In genomic region chr9:33869243-33869642, GRCh38 we compare ENCODE assay signal across 6 cellular contexts. TPM values are rescaled to one million over a fixed set of nuclear protein-coding genes. Genes with fewer than 3 reads are reported as not detected.
A peak's percentile ranks its signal among the peaks of the same experiment; 100 is the strongest.
DNase-seq lines count a peak whose midpoint lies in the region; TF ChIP-seq lines count a peak whose summit lies in the region.
"Not testable (repeated sequence)": the region's sequence is repeated elsewhere in the genome, so short reads cannot be mapped to it uniquely, and the experiment has no call there.

No MANE protein-coding gene starts in this region.

- intact Hi-C loops in testis (cut with DNase I; ENCODE audit: low total_unique reads), result not testable (repeated sequence)

- not testable (repeated sequence) for H3K9ac ChIP-seq in GM23248; adipocyte (ENCODE audit: low read length); fibroblast of lung (ENCODE audit: insufficient read depth, low read length)

- H3K79me2 ChIP-seq in GM23248 (ENCODE audit: insufficient read depth) (peaks cover 100% of the 10 kb centered on the region), fibroblast of lung (ENCODE audit: control insufficient read depth, insufficient read depth, low read length) (peaks cover 81% of the 10 kb centered on the region), osteoblast (ENCODE audit: insufficient read depth, low read length) (peaks cover 96% of the 10 kb centered on the region)

- WGBS in GM23248 (ENCODE audit: low coverage in 1 of 2, low lambda C conversion rate in 2 of 2, missing lambda C conversion rate in 2 of 2), 2 experiments, result 98 to 100% methylated on average over 4 of the region's 4 CpGs
- WGBS in testis, 2 donors, result 93 to 98% methylated on average over 4 of the region's 4 CpGs

- not testable (repeated sequence) for H3K27me3 ChIP-seq in GM23248 (replicated peaks; ENCODE audit: insufficient read depth); adipocyte (replicated peaks; ENCODE audit: control insufficient read depth, insufficient read depth, low read length); fibroblast of lung (ENCODE audit: control insufficient read depth, insufficient read depth, low read length); osteoblast (ENCODE audit: insufficient read depth, low read length); testis

- CTCF ChIA-PET in RWPE1 (lab: Yijun Ruan, JAX), result not testable (repeated sequence)

- H3K4me2 ChIP-seq in GM23248 (ENCODE audit: unreplicated experiment), result peak overlapping the region; percentile 36
- H3K4me2 ChIP-seq in fibroblast of lung (ENCODE audit: extremely low read depth, insufficient read depth, low read length); osteoblast (ENCODE audit: insufficient read depth, low read length): not testable (repeated sequence)

- not testable (repeated sequence) for TF ChIP-seq POLR2A in testis (IDR thresholded peaks at IDR 0.05)

- H3K4me3 ChIP-seq in GM23248; fibroblast of lung (replicated peaks in 1 of 4; ENCODE audit: control extremely low read depth in 1 of 4, insufficient read depth in 1 of 4, low read depth in 3 of 4, low read length in 4 of 4); osteoblast (ENCODE audit: insufficient read depth, low read length); testis: not testable (repeated sequence)
- H3K4me3 ChIP-seq in adipocyte (ENCODE audit: low read length), result peak overlapping the region; percentile 48

- POLR2A ChIA-PET in RWPE1 (lab: Yijun Ruan, JAX; ENCODE audit: low non-redundant PET), result not testable (repeated sequence)

- not testable (repeated sequence) for H3K9me3 ChIP-seq in GM23248 (ENCODE audit: low read depth); adipocyte (ENCODE audit: control insufficient read depth, low read length); fibroblast of lung (ENCODE audit: control insufficient read depth, insufficient read depth, low read depth, low read length); osteoblast (ENCODE audit: low read depth, low read length); testis

- not testable (repeated sequence) for DNase-seq in GM23248; RWPE1 (ENCODE audit: low spot score); adipocyte (ENCODE audit: low read depth); fibroblast of lung (ENCODE audit: low read depth in 2 of 2); osteoblast (ENCODE audit: insufficient read length, low spot score, missing footprints); testis

- in situ Hi-C loops in GM23248 (cut with MboI), result not testable (repeated sequence)

- not testable (repeated sequence) for H3K36me3 ChIP-seq in GM23248 (ENCODE audit: low read depth); adipocyte (ENCODE audit: control insufficient read depth, insufficient read depth, low read length, severe bottlenecking); fibroblast of lung (ENCODE audit: control insufficient read depth, insufficient read depth, low read length); osteoblast (ENCODE audit: insufficient read depth, low read length); testis (ENCODE audit: low read depth, missing control alignments)

- H3K4me1 ChIP-seq in GM23248 (ENCODE audit: insufficient read depth) (peaks cover 28% of the 10 kb centered on the region), adipocyte (ENCODE audit: control insufficient read depth, insufficient read depth, low read length) (peaks cover 20% of the 10 kb centered on the region), fibroblast of lung (ENCODE audit: control insufficient read depth, extremely low read depth, insufficient read depth, low read length) (peaks cover 11% of the 10 kb centered on the region), osteoblast (ENCODE audit: insufficient read depth, low read length) (peaks cover 17% of the 10 kb centered on the region), testis (peaks cover 25% of the 10 kb centered on the region)

- H4K20me1 ChIP-seq in GM23248 (ENCODE audit: insufficient read depth), result peaks cover 34% of the 10 kb centered on the region
- H4K20me1 ChIP-seq in fibroblast of lung (ENCODE audit: control insufficient read depth, extremely low read depth, insufficient read depth, low read length), result not testable (repeated sequence)
- H4K20me1 ChIP-seq in osteoblast (ENCODE audit: insufficient read depth, low read length), result peaks cover 75% of the 10 kb centered on the region

- H3F3A ChIP-seq in GM23248 (ENCODE audit: insufficient read depth), result peaks cover 38% of the 10 kb centered on the region; the same call in 1 of the 2 replicates

- H2AFZ ChIP-seq in GM23248; fibroblast of lung (ENCODE audit: low read length); osteoblast (ENCODE audit: low read length): not testable (repeated sequence)

- peak overlapping the region; percentile 60; the same call in 1 of the 2 replicates for H3K27ac ChIP-seq in GM23248
- H3K27ac ChIP-seq in RWPE1, result peak overlapping the region; percentile 41
- peak overlapping the region; percentile 6 for H3K27ac ChIP-seq in fibroblast of lung (ENCODE audit: insufficient read depth, low read length)
- H3K27ac ChIP-seq in osteoblast (ENCODE audit: low read depth, low read length), result peak overlapping the region; percentile 68
- H3K27ac ChIP-seq in testis, result peak overlapping the region; percentile 40 to 73

- H3K9me2 ChIP-seq in GM23248 (ENCODE audit: insufficient read depth), result not testable (repeated sequence)

- TF ChIP-seq CTCF in RWPE1 (conservative IDR thresholded peaks at IDR 0.05; ENCODE audit: low read depth); fibroblast of lung (conservative IDR thresholded peaks at IDR 0.05 in 1 of 2, IDR thresholded peaks at IDR 0.05 in 1 of 2; ENCODE audit: low read depth in 1 of 2, low read length in 2 of 2); osteoblast (IDR thresholded peaks at IDR 0.05; ENCODE audit: extremely low read depth, low read depth, low read length); testis (IDR thresholded peaks at IDR 0.05): not testable (repeated sequence)

RNA-seq across cellular contexts. Expression of gene UBE2R2, which starts 52.3 kb away (rescaled TPM):
- 15.9 and 18.9 TPM in 2 replicates for total RNA-seq in GM23248 (2014; rRNA removed; shearing (Covaris generic))
- 16.0 and 18.1 TPM in 2 replicates for polyA plus RNA-seq in GM23248 (2016; fragmentation: Nextera tagmentation; extraction: Ambion mirVana)
- 16.7 and 23.9 TPM in 2 replicates for total RNA-seq in fibroblast of lung
- polyA plus RNA-seq in fibroblast of lung, result 52.5 and 57.1 TPM in 2 replicates
- polyA plus RNA-seq in fibroblast of lung (2012), result 44.7 and 50.8 TPM in 2 replicates
- 15.1 and 24.3 TPM in 2 replicates for polyA minus RNA-seq in fibroblast of lung (ENCODE audit: low replicate concordance)
- total RNA-seq in osteoblast, result 21.4 and 22.4 TPM in 2 replicates
- 10 to 100 TPM; 50.2 to 72.6 TPM for total RNA-seq in testis
- 85.7 TPM for polyA plus RNA-seq in testis (ENCODE audit: insufficient read depth, low read depth, low replicate concordance)

Comparison
In these comparisons a context has a peak if more than half of its experiments do, and no peak if none do; other contexts are left out.
1. H3K27ac ChIP-seq: peak in every context shown above with its lines; median percentile 68 in osteoblast; 60 in GM23248; 56 in testis; 41 in RWPE1; 6 in fibroblast of lung.